Comparison of ENCODE assay signal across 22 cellular contexts in genomic region chr15:45728641-45729040, GRCh38.
"Had no signal": no experiment of that assay in that cellular context is flagged by ENCODE, and none has a peak within 500 bp of the region (broad histone marks: within the 10 kb centered on the region; RNA-seq: fewer than 3 reads in every experiment).

No MANE protein-coding gene starts in this region.

- H3K4me3 ChIP-seq: gastrocnemius medialis, lower lobe of right lung, mucosa of descending colon, prostate gland, right atrium auricular region, smooth muscle cell, suprapubic skin, transverse colon, upper lobe of right lung, uterus had no signal

- H3K9me3 ChIP-seq: gastrocnemius medialis, lower lobe of right lung, mucosa of descending colon, prostate gland, right atrium auricular region, suprapubic skin, transverse colon, upper lobe of right lung, uterus had no signal

- H3K4me1 ChIP-seq: prostate gland, transverse colon, upper lobe of right lung, uterus had no signal

- DNase-seq: cortex of kidney; gastrocnemius medialis; head of caudate nucleus; left cardiac atrium; left ventricle myocardium superior; lower lobe of right lung; mucosa of descending colon; naive B cell; stimulated activated CD4-positive, alpha-beta T cell treated with anti-CD3 and anti-CD28 coated beads, Interleukin-12 subunit alpha, Interleukin-12 subunit beta, amount 100 ng/mL, for 4 hours; stimulated activated CD4-positive, alpha-beta T cell treated with anti-CD3 and anti-CD28 coated beads, Interleukin-1b, Interleukin-23, amount 100 ng/mL, for 48 hours; stimulated activated CD4-positive, alpha-beta T cell treated with anti-CD3 and anti-CD28 coated beads, Interleukin-4, amount 100 ng/mL, for 1 hour; stimulated activated CD8-positive, alpha-beta memory T cell treated with anti-CD3 and anti-CD28 coated beads, Interleukin-4, amount 100 ng/mL, for 48 hours; stimulated activated naive CD4-positive, alpha-beta T cell; stimulated activated naive CD8-positive, alpha-beta T cell treated with anti-CD3 and anti-CD28 coated beads, Interleukin-15, amount 100 ng/mL, for 72 hours; transverse colon; upper lobe of right lung; uterus had no signal

- H3K27me3 ChIP-seq: right atrium auricular region, transverse colon, uterus had no signal

- H3K36me3 ChIP-seq: gastrocnemius medialis, lower lobe of right lung, prostate gland, right atrium auricular region, suprapubic skin, transverse colon, upper lobe of right lung, uterus had no signal

- ATAC-seq: gastrocnemius medialis; left ventricle myocardium superior; lower lobe of right lung; mucosa of descending colon; sciatic nerve; stimulated activated naive CD8-positive, alpha-beta T cell treated with anti-CD3 and anti-CD28 coated beads, Interleukin-15, amount 100 ng/mL, for 72 hours; upper lobe of right lung had no signal

- H3K27ac ChIP-seq: gastrocnemius medialis, lower lobe of right lung, prostate gland, right atrium auricular region, suprapubic skin, upper lobe of right lung, uterus had no signal
